8 cellular contexts compared by ENCODE assay signal in the genomic region with DNA sequence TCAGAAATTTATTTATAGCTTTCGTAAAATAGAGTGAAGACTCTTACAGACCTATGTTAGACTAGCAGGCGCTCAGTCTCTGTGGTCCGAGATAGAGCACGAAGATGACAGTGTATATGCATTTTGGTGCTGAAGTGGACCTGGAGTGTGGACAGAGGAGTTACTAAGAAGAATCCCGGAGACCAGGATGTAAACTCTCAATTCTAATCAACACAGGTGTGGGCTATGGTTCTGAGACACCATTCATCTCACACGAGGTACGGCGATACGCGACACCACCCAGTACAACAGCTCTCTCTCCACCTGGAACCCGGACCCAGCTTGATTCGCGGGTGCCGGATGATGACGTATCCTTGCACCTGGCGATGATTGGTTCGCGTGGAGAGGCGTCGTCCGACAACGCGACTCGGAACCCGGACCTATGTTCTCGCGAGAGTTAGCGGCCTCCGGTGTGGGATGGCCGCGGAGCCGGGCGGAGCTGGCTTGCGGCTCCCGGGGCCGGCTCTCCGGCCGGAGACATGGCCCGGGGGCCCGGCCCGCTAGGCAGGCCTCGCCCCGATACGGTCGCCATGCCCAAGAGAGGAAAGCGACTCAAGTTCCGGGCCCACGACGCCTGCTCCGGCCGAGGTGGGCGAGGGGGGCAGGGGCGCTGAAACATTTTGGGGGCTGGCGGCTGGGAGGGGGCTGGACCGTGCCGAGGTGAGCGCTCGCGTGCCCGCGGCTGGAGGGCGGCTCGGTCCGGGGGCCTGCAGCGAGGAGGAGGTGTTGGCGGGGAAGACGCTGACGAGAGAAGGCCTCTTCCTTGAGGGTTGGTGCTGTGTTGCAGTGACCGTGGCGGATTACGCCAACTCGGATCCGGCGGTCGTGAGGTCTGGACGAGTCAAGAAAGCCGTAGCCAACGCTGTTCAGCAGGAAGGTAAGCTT. TPM values are rescaled to one million over a fixed set of nuclear protein-coding genes. Genes with fewer than 3 reads are reported as not detected.
DNase-seq lines count a peak whose midpoint lies in the region; ATAC-seq, FAIRE-seq and TF ChIP-seq lines count a peak whose summit lies in the region.

A gene with protein sequence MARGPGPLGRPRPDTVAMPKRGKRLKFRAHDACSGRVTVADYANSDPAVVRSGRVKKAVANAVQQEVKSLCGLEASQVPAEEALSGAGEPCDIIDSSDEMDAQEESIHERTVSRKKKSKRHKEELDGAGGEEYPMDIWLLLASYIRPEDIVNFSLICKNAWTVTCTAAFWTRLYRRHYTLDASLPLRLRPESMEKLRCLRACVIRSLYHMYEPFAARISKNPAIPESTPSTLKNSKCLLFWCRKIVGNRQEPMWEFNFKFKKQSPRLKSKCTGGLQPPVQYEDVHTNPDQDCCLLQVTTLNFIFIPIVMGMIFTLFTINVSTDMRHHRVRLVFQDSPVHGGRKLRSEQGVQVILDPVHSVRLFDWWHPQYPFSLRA (plus strand): TSS at position 427 of the 924 bp plus-strand sequence. CDS start 92 bp downstream, at position 519.

- peak; percentile 86 for TF ChIP-seq POLR2A in H54 (IDR thresholded peaks at IDR 0.05; ENCODE audit: low read depth, low read length)

- no peaks in the 10 kb centered on the region for H3K27me3 Mint-ChIP-seq in natural killer cell treated with Interleukin-12 subunit alpha and Interleukin-12 subunit beta and Interleukin-15 and Interleukin-18, amount 100 ng/mL, for 72 hours

- DNase-seq in EL = peak; percentile 97
- DNase-seq in H54 (ENCODE audit: insufficient read length, low spot score) = peak; percentile 86
- DNase-seq in M059J (ENCODE audit: low read depth) = peak; percentile 97
- peak; percentile 97 for DNase-seq in SHP77 (lab: John Stamatoyannopoulos, UW)
- DNase-seq in activated effector memory CD4-positive, alpha-beta T cell treated with Interleukin-2 at 50 U/mL for 16 hours = peak; percentile 87
- DNase-seq in fibroblast of pulmonary artery (ENCODE audit: low read depth) = peak; percentile 98
- DNase-seq in natural killer cell treated with Interleukin-12 subunit alpha and Interleukin-12 subunit beta and Interleukin-15 and Interleukin-18, amount 100 ng/mL, for 72 hours (ENCODE audit: low spot score) = peak; percentile 96
- peak; percentile 94 for DNase-seq in stimulated activated naive CD8-positive, alpha-beta T cell treated with anti-CD3 and anti-CD28 coated beads, Interleukin-15, Interleukin-2, amounts not matched to agents 100 U/mL and 50 U/mL, for 24 hours

- no peak for TF ChIP-seq CTCF in fibroblast of pulmonary artery (IDR thresholded peaks at IDR 0.05; ENCODE audit: low read length, missing control alignments)

- peak; percentile 94 to 98 for ATAC-seq in natural killer cell treated with Interleukin-12 subunit alpha and Interleukin-12 subunit beta and Interleukin-15 and Interleukin-18, amount 100 ng/mL, for 72 hours
- peak; percentile 97 for ATAC-seq in stimulated activated naive CD8-positive, alpha-beta T cell treated with anti-CD3 and anti-CD28 coated beads, Interleukin-15, Interleukin-2, amounts not matched to agents 100 U/mL and 50 U/mL, for 24 hours

- peaks cover 12% of the 10 kb centered on the region for H3K36me3 Mint-ChIP-seq in natural killer cell treated with Interleukin-12 subunit alpha and Interleukin-12 subunit beta and Interleukin-15 and Interleukin-18, amount 100 ng/mL, for 72 hours

- no peaks in the 10 kb centered on the region for H3K9me3 Mint-ChIP-seq in natural killer cell treated with Interleukin-12 subunit alpha and Interleukin-12 subunit beta and Interleukin-15 and Interleukin-18, amount 100 ng/mL, for 72 hours

- H3K4me3 Mint-ChIP-seq in natural killer cell treated with Interleukin-12 subunit alpha and Interleukin-12 subunit beta and Interleukin-15 and Interleukin-18, amount 100 ng/mL, for 72 hours = peak within 1 kb of the TSS; percentile 85

- peaks cover 28 to 35% of the 10 kb centered on the region in 2 donors for H3K4me1 Mint-ChIP-seq in natural killer cell treated with Interleukin-12 subunit alpha and Interleukin-12 subunit beta and Interleukin-15 and Interleukin-18, amount 100 ng/mL, for 72 hours (ENCODE audit: low read depth in 2 of 2)

- peak; percentile 86 for FAIRE-seq in H54 (lab: Jason Lieb, UNC)

- H3K4me3 ChIP-seq in fibroblast of pulmonary artery (replicated peaks; ENCODE audit: low read depth, low read length) = peak within 1 kb of the TSS; percentile 92

- peak within 1 kb of the TSS; percentile 95 to 99 for H3K27ac Mint-ChIP-seq in natural killer cell treated with Interleukin-12 subunit alpha and Interleukin-12 subunit beta and Interleukin-15 and Interleukin-18, amount 100 ng/mL, for 72 hours

RNA-seq across cellular contexts. Expression of the gene that starts here (rescaled TPM):
- 84.6 and 99.6 TPM in 2 replicates for total RNA-seq in M059J (2014; rRNA removed; shearing (Covaris generic))
- 10 to 100 TPM; 65.1 to 93.0 TPM for total RNA-seq in natural killer cell treated with Interleukin-12 subunit alpha and Interleukin-12 subunit beta and Interleukin-15 and Interleukin-18, amount 100 ng/mL, for 72 hours

Comparison
In these comparisons a context has a peak if more than half of its experiments do, and no peak if none do; other contexts are left out.
1. Peak in every context shown above with its lines: DNase-seq, ATAC-seq and H3K4me3 ChIP-seq.